Comparison of ENCODE assay signal across 18 cellular contexts in genomic region chr17:49402706-49403105, GRCh38. TPM values are rescaled to one million over a fixed set of nuclear protein-coding genes. Genes with fewer than 3 reads are reported as not detected.
A peak's percentile ranks its signal among the peaks of the same experiment; 100 is the strongest.
DNase-seq lines count a peak whose midpoint lies in the region; ATAC-seq and TF ChIP-seq lines count a peak whose summit lies in the region.
"Had no signal": no experiment of that assay in that cellular context is flagged by ENCODE, and none has a peak within 500 bp of the region (broad histone marks: within the 10 kb centered on the region; RNA-seq: fewer than 3 reads in every experiment).

No MANE protein-coding gene starts in this region.

- H3K4me3 Mint-ChIP-seq in activated naive CD8-positive, alpha-beta T cell treated with anti-CD3 and anti-CD28 coated beads, Interleukin-2, amount 10 ng/mL, durations not matched to agents 7 days and 5 days: no peak overlapping the region
- no peak overlapping the region for H3K4me3 Mint-ChIP-seq in activated naive CD8-positive, alpha-beta T cell treated with anti-CD3 and anti-CD28 coated beads for 36 hours
- peak overlapping the region in 1 of 5 experiments; percentile 38 for H3K4me3 Mint-ChIP-seq in brain
- H3K4me3 Mint-ChIP-seq in natural killer cell treated with Interleukin-12 subunit alpha and Interleukin-12 subunit beta and Interleukin-15 and Interleukin-18, amount 100 ng/mL, for 72 hours: peak overlapping the region; percentile 81
- H3K4me3 Mint-ChIP-seq: activated T-helper 17 cell treated with anti-CD3 and anti-CD28 coated beads, Interleukin-2, amount 50 U/mL, for 72 hours; CD4-positive, CD25-positive, alpha-beta regulatory T cell had no signal

- intact Hi-C loops in upper lobe of right lung (cut with DNase I): no loop called here

- H3K4me1 ChIP-seq in upper lobe of right lung: peaks cover 19% of the 10 kb centered on the region
- H3K4me1 ChIP-seq: A549, HAP-1 had no signal

- H3K27ac Mint-ChIP-seq in activated naive CD8-positive, alpha-beta T cell treated with anti-CD3 and anti-CD28 coated beads, Interleukin-2, amount 10 ng/mL, durations not matched to agents 7 days and 5 days: peak overlapping the region; percentile 72
- no peak overlapping the region for H3K27ac Mint-ChIP-seq in activated naive CD8-positive, alpha-beta T cell treated with anti-CD3 and anti-CD28 coated beads for 36 hours
- H3K27ac Mint-ChIP-seq in brain: peak overlapping the region in 4 of 5 experiments; percentile 23 to 69 (median 46)
- peak overlapping the region; percentile 81 to 90 for H3K27ac Mint-ChIP-seq in natural killer cell treated with Interleukin-12 subunit alpha and Interleukin-12 subunit beta and Interleukin-15 and Interleukin-18, amount 100 ng/mL, for 72 hours
- H3K27ac Mint-ChIP-seq: activated T-helper 17 cell treated with anti-CD3 and anti-CD28 coated beads, Interleukin-2, amount 50 U/mL, for 72 hours had no signal

- no peaks in the 10 kb centered on the region for H3K27me3 ChIP-seq in upper lobe of right lung

- peak overlapping the region; percentile 77 for H3K27ac ChIP-seq in upper lobe of right lung
- H3K27ac ChIP-seq: A549 had no signal

- POLR2A ChIA-PET in activated naive CD8-positive, alpha-beta T cell treated with anti-CD3 and anti-CD28 coated beads, Interleukin-2, amount 10 ng/mL, durations not matched to agents 7 days and 5 days (lab: Charles Lee): interaction anchor here (0.6 kb wide), 1 partner anchor 294 kb away, joined by 3 read pairs; no protein-coding TSS in a partner anchor

- H3K4me1 Mint-ChIP-seq in activated naive CD8-positive, alpha-beta T cell treated with anti-CD3 and anti-CD28 coated beads, Interleukin-2, amount 10 ng/mL, durations not matched to agents 7 days and 5 days: peaks cover 31% of the 10 kb centered on the region
- peaks cover 28% of the 10 kb centered on the region for H3K4me1 Mint-ChIP-seq in activated naive CD8-positive, alpha-beta T cell treated with anti-CD3 and anti-CD28 coated beads for 36 hours
- H3K4me1 Mint-ChIP-seq in brain: peaks cover 12% of the 10 kb centered on the region
- H3K4me1 Mint-ChIP-seq in natural killer cell treated with Interleukin-12 subunit alpha and Interleukin-12 subunit beta and Interleukin-15 and Interleukin-18, amount 100 ng/mL, for 72 hours (ENCODE audit: low read depth in 2 of 2): peaks cover 48 to 49% of the 10 kb centered on the region in 2 donors
- H3K4me1 Mint-ChIP-seq: activated T-helper 17 cell treated with anti-CD3 and anti-CD28 coated beads, Interleukin-2, amount 50 U/mL, for 72 hours had no signal

- H3K36me3 ChIP-seq in upper lobe of right lung: peaks cover 47% of the 10 kb centered on the region

- H3K36me3 Mint-ChIP-seq in activated naive CD8-positive, alpha-beta T cell treated with anti-CD3 and anti-CD28 coated beads, Interleukin-2, amount 10 ng/mL, durations not matched to agents 7 days and 5 days: peaks cover 27% of the 10 kb centered on the region
- peaks cover 33% of the 10 kb centered on the region for H3K36me3 Mint-ChIP-seq in activated naive CD8-positive, alpha-beta T cell treated with anti-CD3 and anti-CD28 coated beads for 36 hours
- peaks cover 44% of the 10 kb centered on the region for H3K36me3 Mint-ChIP-seq in brain
- H3K36me3 Mint-ChIP-seq in natural killer cell treated with Interleukin-12 subunit alpha and Interleukin-12 subunit beta and Interleukin-15 and Interleukin-18, amount 100 ng/mL, for 72 hours: peaks cover 6% of the 10 kb centered on the region

- H3K27me3 Mint-ChIP-seq in activated naive CD8-positive, alpha-beta T cell treated with anti-CD3 and anti-CD28 coated beads, Interleukin-2, amount 10 ng/mL, durations not matched to agents 7 days and 5 days: no peaks in the 10 kb centered on the region
- H3K27me3 Mint-ChIP-seq in activated naive CD8-positive, alpha-beta T cell treated with anti-CD3 and anti-CD28 coated beads for 36 hours: no peaks in the 10 kb centered on the region
- peaks cover 3% of the 10 kb centered on the region for H3K27me3 Mint-ChIP-seq in brain
- no peaks in the 10 kb centered on the region for H3K27me3 Mint-ChIP-seq in natural killer cell treated with Interleukin-12 subunit alpha and Interleukin-12 subunit beta and Interleukin-15 and Interleukin-18, amount 100 ng/mL, for 72 hours
- H3K27me3 Mint-ChIP-seq: activated T-helper 17 cell treated with anti-CD3 and anti-CD28 coated beads, Interleukin-2, amount 50 U/mL, for 72 hours; CD4-positive, CD25-positive, alpha-beta regulatory T cell had no signal

- no peaks in the 10 kb centered on the region for H3K9me3 Mint-ChIP-seq in activated naive CD8-positive, alpha-beta T cell treated with anti-CD3 and anti-CD28 coated beads, Interleukin-2, amount 10 ng/mL, durations not matched to agents 7 days and 5 days
- no peaks in the 10 kb centered on the region for H3K9me3 Mint-ChIP-seq in activated naive CD8-positive, alpha-beta T cell treated with anti-CD3 and anti-CD28 coated beads for 36 hours
- H3K9me3 Mint-ChIP-seq in brain: no peaks in the 10 kb centered on the region
- H3K9me3 Mint-ChIP-seq in natural killer cell treated with Interleukin-12 subunit alpha and Interleukin-12 subunit beta and Interleukin-15 and Interleukin-18, amount 100 ng/mL, for 72 hours: no peaks in the 10 kb centered on the region
- H3K9me3 Mint-ChIP-seq: activated T-helper 17 cell treated with anti-CD3 and anti-CD28 coated beads, Interleukin-2, amount 50 U/mL, for 72 hours; CD4-positive, CD25-positive, alpha-beta regulatory T cell had no signal

- no peak for DNase-seq in activated naive CD8-positive, alpha-beta T cell treated with anti-CD3 and anti-CD28 coated beads, Interleukin-2, amount 10 ng/mL, durations not matched to agents 7 days and 5 days
- no peak for DNase-seq in activated naive CD8-positive, alpha-beta T cell treated with anti-CD3 and anti-CD28 coated beads for 36 hours
- no peak for DNase-seq in natural killer cell treated with Interleukin-12 subunit alpha and Interleukin-12 subunit beta and Interleukin-15 and Interleukin-18, amount 100 ng/mL, for 72 hours (ENCODE audit: low spot score)
- DNase-seq in upper lobe of right lung (no peak), hippocampal formation (lab: John Stamatoyannopoulos, UW) (no peak)
- DNase-seq: activated CD8-positive, alpha-beta memory T cell treated with anti-CD3 and anti-CD28 coated beads for 24 hours; CD4-positive, CD25-positive, alpha-beta regulatory T cell; foreskin melanocyte; KG1; left colon; NCI-H1092 had no signal

- no peak overlapping the region for H3K4me3 ChIP-seq in upper lobe of right lung
- H3K4me3 ChIP-seq: A549, HAP-1, smooth muscle cell had no signal

- TF ChIP-seq CTCF in brain (conservative IDR thresholded peaks at IDR 0.05): no peak
- no peak for TF ChIP-seq CTCF in upper lobe of right lung (IDR thresholded peaks at IDR 0.05)

- no peak for ATAC-seq in activated naive CD8-positive, alpha-beta T cell treated with anti-CD3 and anti-CD28 coated beads, Interleukin-2, amount 10 ng/mL, durations not matched to agents 7 days and 5 days (ENCODE audit: low read depth)
- ATAC-seq in natural killer cell treated with Interleukin-12 subunit alpha and Interleukin-12 subunit beta and Interleukin-15 and Interleukin-18, amount 100 ng/mL, for 72 hours: no peak
- ATAC-seq in upper lobe of right lung (no peak), GM18858 (IDR thresholded peaks at IDR 0.05; ENCODE audit: unreplicated experiment) (no peak)
- ATAC-seq in activated CD4-positive, CD25-positive, alpha-beta regulatory T cell treated with anti-CD3 and anti-CD28 coated beads, Interleukin-2, amount 50 U/mL, for 24 hours: no peak
- ATAC-seq: A549; activated T-helper 17 cell treated with anti-CD3 and anti-CD28 coated beads, Interleukin-2, amount 50 U/mL, for 72 hours; left colon had no signal

- H3K9me3 ChIP-seq in upper lobe of right lung: no peaks in the 10 kb centered on the region
- H3K9me3 ChIP-seq: A549, HAP-1 had no signal

RNA-seq across cellular contexts. Expression of gene PHB1, which starts 12.0 kb away (rescaled TPM):
- total RNA-seq in activated naive CD8-positive, alpha-beta T cell treated with anti-CD3 and anti-CD28 coated beads, Interleukin-2, amount 10 ng/mL, durations not matched to agents 7 days and 5 days: 100 to 1,000 TPM; 104 to 110 TPM
- 100 to 1,000 TPM; 441 to 451 TPM for total RNA-seq in activated naive CD8-positive, alpha-beta T cell treated with anti-CD3 and anti-CD28 coated beads for 36 hours
- 201 TPM for polyA plus RNA-seq in brain (ENCODE audit: insufficient read depth, low read depth, low replicate concordance)
- total RNA-seq in natural killer cell treated with Interleukin-12 subunit alpha and Interleukin-12 subunit beta and Interleukin-15 and Interleukin-18, amount 100 ng/mL, for 72 hours: 100 to 1,000 TPM; 229 to 233 TPM
- 127 TPM for total RNA-seq in upper lobe of right lung

RNA-seq across cellular contexts. Expression of gene ZNF652, which starts 40.7 kb away (rescaled TPM):
- 10 to 100 TPM; 43.6 to 47.7 TPM for total RNA-seq in activated naive CD8-positive, alpha-beta T cell treated with anti-CD3 and anti-CD28 coated beads, Interleukin-2, amount 10 ng/mL, durations not matched to agents 7 days and 5 days
- total RNA-seq in activated naive CD8-positive, alpha-beta T cell treated with anti-CD3 and anti-CD28 coated beads for 36 hours: 1 to 10 TPM; 5.3 to 5.5 TPM
- 16.1 TPM for polyA plus RNA-seq in brain (ENCODE audit: insufficient read depth, low read depth, low replicate concordance)
- 10 to 100 TPM; 20.1 to 22.3 TPM for total RNA-seq in natural killer cell treated with Interleukin-12 subunit alpha and Interleukin-12 subunit beta and Interleukin-15 and Interleukin-18, amount 100 ng/mL, for 72 hours
- total RNA-seq in upper lobe of right lung: 49.8 TPM
